Comparison of ENCODE assay signal across 15 cellular contexts in genomic region chr3:62585861-62586260, GRCh38.
"Had no signal": no experiment of that assay in that cellular context is flagged by ENCODE, and none has a peak within 500 bp of the region (broad histone marks: within the 10 kb centered on the region; RNA-seq: fewer than 3 reads in every experiment).

No MANE protein-coding gene starts in this region.

- H3K27ac ChIP-seq: body of pancreas, parathyroid adenoma, tibial nerve, uterus, WERI-Rb-1 had no signal

- H3K4me1 ChIP-seq: body of pancreas, parathyroid adenoma, tibial nerve, uterus had no signal

- H3K36me3 ChIP-seq: tibial nerve, uterus had no signal

- DNase-seq: activated CD4-positive, alpha-beta memory T cell treated with anti-CD3 and anti-CD28 coated beads for 36 hours; activated CD8-positive, alpha-beta memory T cell treated with anti-CD3 and anti-CD28 coated beads, Interleukin-2, amount 10 ng/mL, durations not matched to agents 7 days and 5 days; activated effector memory CD4-positive, alpha-beta T cell treated with Interleukin-2 at 50 U/mL for 16 hours; activated T-cell treated with anti-CD3 and anti-CD28 coated beads, Interleukin-2, amount 50 U/mL, for 24 hours; amniotic stem cell; body of pancreas; effector memory CD4-positive, alpha-beta T cell; naive thymus-derived CD4-positive, alpha-beta T cell; stimulated activated CD4-positive, alpha-beta T cell treated with anti-CD3 and anti-CD28 coated beads, Interleukin-4, amount 100 ng/mL, for 24 hours; stimulated activated naive CD4-positive, alpha-beta T cell; T-helper 1 cell; uterus; WERI-Rb-1 had no signal

- H3K79me2 ChIP-seq: parathyroid adenoma had no signal

- H3K9ac ChIP-seq: parathyroid adenoma had no signal

- H2AFZ ChIP-seq: parathyroid adenoma had no signal

- H3K4me3 ChIP-seq: body of pancreas, tibial nerve, uterus had no signal

- H3K9me3 ChIP-seq: body of pancreas, uterus had no signal

- H3K27me3 ChIP-seq: body of pancreas, tibial nerve, uterus had no signal

- ATAC-seq: activated CD8-positive, alpha-beta memory T cell treated with anti-CD3 and anti-CD28 coated beads, Interleukin-2, amount 10 ng/mL, durations not matched to agents 7 days and 5 days; body of pancreas; naive thymus-derived CD4-positive, alpha-beta T cell had no signal
